Comparison of ENCODE assay signal across 11 cellular contexts in the genomic region with DNA sequence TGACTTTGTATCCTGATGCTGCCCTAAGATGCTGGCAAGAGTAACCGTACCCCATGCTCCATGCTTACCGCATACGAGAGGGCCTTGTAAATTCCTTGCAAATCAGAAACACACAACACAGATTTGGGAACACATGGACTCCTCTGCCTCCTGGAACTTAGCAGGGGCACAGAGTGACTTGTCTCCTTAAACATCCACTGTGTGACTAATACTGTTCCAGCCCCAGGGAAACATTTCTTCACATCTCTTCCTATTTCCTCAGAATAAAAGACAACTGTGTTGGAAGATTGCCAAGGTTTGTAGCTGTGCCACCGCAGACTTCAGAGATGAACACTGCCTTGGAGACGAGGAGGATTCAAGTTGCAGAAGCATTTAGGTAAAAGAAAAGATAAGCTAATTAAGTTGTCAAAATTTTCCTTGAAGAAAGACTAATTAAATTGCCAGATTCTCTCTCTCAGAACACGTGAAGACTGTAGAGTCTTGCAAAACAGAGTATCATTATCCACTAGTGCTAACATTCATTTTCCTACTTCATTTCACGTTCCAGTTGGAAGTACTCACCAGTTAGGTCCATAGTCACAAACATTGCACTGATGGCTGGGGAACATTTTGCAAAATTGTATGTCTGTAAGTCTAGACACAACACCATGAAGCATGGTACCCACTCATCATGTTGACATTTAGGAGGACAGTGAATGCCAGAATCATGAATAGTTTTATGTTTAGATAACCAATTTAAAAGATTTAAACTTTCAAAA.
A peak's percentile ranks its signal among the peaks of the same experiment; 100 is the strongest.
DNase-seq lines count a peak whose midpoint lies in the region; FAIRE-seq and TF ChIP-seq lines count a peak whose summit lies in the region.
"Had no signal": no experiment of that assay in that cellular context is flagged by ENCODE, and none has a peak within 500 bp of the region (broad histone marks: within the 10 kb centered on the region; RNA-seq: fewer than 3 reads in every experiment).

No MANE protein-coding gene starts in this region.

- TF ChIP-seq POLR2A in H54 (IDR thresholded peaks at IDR 0.05; ENCODE audit: low read depth, low read length), result no peak

- H3K4me1 Mint-ChIP-seq in glutamatergic neuron (ENCODE audit: low read depth, unreplicated experiment), result peaks cover 13% of the 10 kb centered on the region
- H3K4me1 Mint-ChIP-seq: IgD-negative memory B cell, nephron progenitor cell had no signal

- peaks cover 5% of the 10 kb centered on the region for H3K9me3 Mint-ChIP-seq in glutamatergic neuron (ENCODE audit: unreplicated experiment)
- H3K9me3 Mint-ChIP-seq: activated T-helper 1 cell treated with anti-CD3 and anti-CD28 coated beads, Interleukin-12 subunit alpha, Interleukin-12 subunit beta, Interleukin-2, Interleukin-4 antibody, amounts not matched to agents 30 ng/mL and 10 ng/mL and 1 ng/mL, durations not matched to agents 14 hours and 24 hours and 36 hours; nephron progenitor cell had no signal

- H3K27me3 Mint-ChIP-seq in glutamatergic neuron (ENCODE audit: unreplicated experiment), result peaks cover 3% of the 10 kb centered on the region
- H3K27me3 Mint-ChIP-seq: IgD-negative memory B cell had no signal

- TF ChIP-seq CTCF in retinal pigment epithelial cell (conservative IDR thresholded peaks at IDR 0.05; ENCODE audit: low read depth, low read length) (no peak), glutamatergic neuron (IDR thresholded peaks at IDR 0.05; ENCODE audit: partially characterized antibody, unreplicated experiment) (no peak)

- H3K4me3 Mint-ChIP-seq in glutamatergic neuron (ENCODE audit: unreplicated experiment), result no peak overlapping the region
- H3K4me3 Mint-ChIP-seq: activated T-helper 1 cell treated with anti-CD3 and anti-CD28 coated beads, Interleukin-12 subunit alpha, Interleukin-12 subunit beta, Interleukin-2, Interleukin-4 antibody, amounts not matched to agents 30 ng/mL and 10 ng/mL and 1 ng/mL, durations not matched to agents 14 hours and 24 hours and 36 hours; IgD-negative memory B cell; nephron progenitor cell had no signal

- no peak overlapping the region for H3K27ac Mint-ChIP-seq in glutamatergic neuron (ENCODE audit: unreplicated experiment)
- H3K27ac Mint-ChIP-seq: activated T-helper 1 cell treated with anti-CD3 and anti-CD28 coated beads, Interleukin-12 subunit alpha, Interleukin-12 subunit beta, Interleukin-2, Interleukin-4 antibody, amounts not matched to agents 30 ng/mL and 10 ng/mL and 1 ng/mL, durations not matched to agents 14 hours and 24 hours and 36 hours; IgD-negative memory B cell; nephron progenitor cell had no signal

- FAIRE-seq in H54 (lab: Jason Lieb, UNC), result no peak

- DNase-seq in H54 (ENCODE audit: insufficient read length, low spot score), result peak; percentile 19
- DNase-seq in RPMI8226, result peak; percentile 54
- DNase-seq in fibroblast of the conjunctiva (ENCODE audit: low read depth), result peak; percentile 76
- DNase-seq in retinal pigment epithelial cell (ENCODE audit: low read depth), result peak; percentile 4
- no peak for DNase-seq in NCI-H1105 treated with DMSO at 0.1 percent for 48 hours (lab: John Stamatoyannopoulos, UW)
- no peak for DNase-seq in glutamatergic neuron
- DNase-seq in NCI-H187 treated with DMSO at 0.1 percent for 48 hours (lab: John Stamatoyannopoulos, UW), result no peak
- no peak for DNase-seq in NK-92 treated with Interleukin-12 subunit alpha and Interleukin-12 subunit beta, amount 100 ng/mL, for 24 hours (lab: John Stamatoyannopoulos, UW)
- DNase-seq: nephron progenitor cell had no signal

- H3K36me3 Mint-ChIP-seq in glutamatergic neuron (ENCODE audit: unreplicated experiment), result peaks cover 2% of the 10 kb centered on the region
- H3K36me3 Mint-ChIP-seq: IgD-negative memory B cell had no signal

- no peak overlapping the region for H3K4me3 ChIP-seq in retinal pigment epithelial cell (ENCODE audit: low read length)

Comparison
In these comparisons a context has a peak if more than half of its experiments do, and no peak if none do; other contexts are left out.
1. DNase-seq: peak in H54 (single experiment), RPMI8226 (single experiment), fibroblast of the conjunctiva (single experiment) and retinal pigment epithelial cell (single experiment); none in NCI-H1105 treated with DMSO at 0.1 percent for 48 hours (single experiment), glutamatergic neuron (single experiment), NCI-H187 treated with DMSO at 0.1 percent for 48 hours (single experiment) and NK-92 treated with Interleukin-12 subunit alpha and Interleukin-12 subunit beta, amount 100 ng/mL, for 24 hours (single experiment).